Comparison of ENCODE assay signal across 21 cellular contexts in the genomic region with DNA sequence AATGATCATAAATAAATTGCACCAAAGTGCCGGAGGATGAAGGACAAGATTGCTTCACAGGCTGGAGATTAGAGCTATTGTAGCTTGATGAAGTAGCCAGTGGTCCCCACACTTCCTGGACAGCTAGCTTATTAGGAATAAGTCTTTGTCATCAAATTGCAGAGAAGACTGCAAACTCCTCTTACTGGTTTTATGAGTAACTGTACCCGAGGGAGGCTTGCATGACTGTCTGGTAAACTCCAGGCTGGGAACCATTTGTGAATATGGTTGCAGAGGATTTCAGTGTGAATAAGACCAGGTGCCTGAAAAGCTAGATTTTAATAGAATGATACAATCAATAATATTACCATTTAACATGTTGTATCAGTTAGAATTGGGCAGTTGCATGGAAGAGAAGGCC. TPM values are rescaled to one million over a fixed set of nuclear protein-coding genes. Genes with fewer than 3 reads are reported as not detected.
"Had no signal": no experiment of that assay in that cellular context is flagged by ENCODE, and none has a peak within 500 bp of the region (broad histone marks: within the 10 kb centered on the region; RNA-seq: fewer than 3 reads in every experiment).

No MANE protein-coding gene starts in this region.

- H3K4me1 Mint-ChIP-seq: memory B cell had no signal

- DNase-seq: effector memory CD8-positive, alpha-beta T cell; kidney; left cardiac atrium; left ventricle myocardium inferior; lower lobe of right lung; midbrain; occipital lobe; pancreas; right cardiac atrium; small intestine; stimulated activated CD4-positive, alpha-beta T cell treated with anti-CD3 and anti-CD28 coated beads, Interleukin-12 subunit alpha, Interleukin-12 subunit beta, amount 100 ng/mL, for 4 hours; stimulated activated naive CD4-positive, alpha-beta T cell; stomach; uterus had no signal

- H3K4me3 ChIP-seq: hepatocyte, left ventricle myocardium inferior, lower lobe of right lung, pancreas, stomach, uterus had no signal

- H3K36me3 Mint-ChIP-seq: memory B cell; natural killer cell treated with Interleukin-12 subunit alpha and Interleukin-12 subunit beta and Interleukin-15 and Interleukin-18, amount 100 ng/mL, for 72 hours; type B pancreatic cell had no signal

- H3K27ac Mint-ChIP-seq: dendritic cell treated with granulocyte-macrophage colony-stimulating factor and Interleukin-4, amounts not matched to agents 40 ng/mL and 50 ng/mL, for 4 days; effector memory CD8-positive, alpha-beta T cell; memory B cell; natural killer cell treated with Interleukin-12 subunit alpha and Interleukin-12 subunit beta and Interleukin-15 and Interleukin-18, amount 100 ng/mL, for 72 hours; progenitor cell of endocrine pancreas; type B pancreatic cell had no signal

- H3K27me3 Mint-ChIP-seq: dendritic cell treated with granulocyte-macrophage colony-stimulating factor and Interleukin-4, amounts not matched to agents 40 ng/mL and 50 ng/mL, for 4 days; effector memory CD8-positive, alpha-beta T cell; memory B cell; natural killer cell treated with Interleukin-12 subunit alpha and Interleukin-12 subunit beta and Interleukin-15 and Interleukin-18, amount 100 ng/mL, for 72 hours; type B pancreatic cell had no signal

- H3K9me3 Mint-ChIP-seq: dendritic cell treated with granulocyte-macrophage colony-stimulating factor and Interleukin-4, amounts not matched to agents 40 ng/mL and 50 ng/mL, for 4 days; memory B cell; type B pancreatic cell had no signal

- H3K4me3 Mint-ChIP-seq: dendritic cell treated with granulocyte-macrophage colony-stimulating factor and Interleukin-4, amounts not matched to agents 40 ng/mL and 50 ng/mL, for 4 days; effector memory CD8-positive, alpha-beta T cell; memory B cell; natural killer cell treated with Interleukin-12 subunit alpha and Interleukin-12 subunit beta and Interleukin-15 and Interleukin-18, amount 100 ng/mL, for 72 hours; type B pancreatic cell had no signal

RNA-seq across cellular contexts. Expression of gene SEMA5A, which starts 36.5 kb away (rescaled TPM):
- total RNA-seq: natural killer cell treated with Interleukin-12 subunit alpha and Interleukin-12 subunit beta and Interleukin-15 and Interleukin-18, amount 100 ng/mL, for 72 hours had no signal

RNA-seq across cellular contexts. Expression of gene TAS2R1, which starts 47.7 kb away (rescaled TPM):
- total RNA-seq: epithelial cell of proximal tubule; kidney; left cardiac atrium; left ventricle myocardium inferior; lower lobe of right lung; natural killer cell treated with Interleukin-12 subunit alpha and Interleukin-12 subunit beta and Interleukin-15 and Interleukin-18, amount 100 ng/mL, for 72 hours; pancreas; right cardiac atrium; stomach; uterus had no signal
- polyA plus RNA-seq: hepatocyte, pancreas, right cardiac atrium, small intestine, stomach had no signal
